ENCODE assay signal across 19 cellular contexts in genomic region chr12:57781241-57781640, GRCh38. TPM values are rescaled to one million over a fixed set of nuclear protein-coding genes. Genes with fewer than 3 reads are reported as not detected.
A peak's percentile ranks its signal among the peaks of the same experiment; 100 is the strongest.
DNase-seq lines count a peak whose midpoint lies in the region; ATAC-seq lines count a peak whose summit lies in the region.
"Had no signal": no experiment of that assay in that cellular context is flagged by ENCODE, and none has a peak within 500 bp of the region (broad histone marks: within the 10 kb centered on the region; RNA-seq: fewer than 3 reads in every experiment).

No MANE protein-coding gene starts in this region.

- H3K4me1 ChIP-seq in thymus (ENCODE audit: control insufficient read depth, insufficient read depth, low read length), result peaks cover 23% of the 10 kb centered on the region

- peak overlapping the region; percentile 77 for H3K27ac Mint-ChIP-seq in activated naive CD4-positive, alpha-beta T cell treated with anti-CD3 and anti-CD28 coated beads, Interleukin-2, amount 10 ng/mL, durations not matched to agents 7 days and 5 days
- peak overlapping the region; percentile 21 for H3K27ac Mint-ChIP-seq in activated naive CD8-positive, alpha-beta T cell treated with anti-CD3 and anti-CD28 coated beads for 36 hours
- H3K27ac Mint-ChIP-seq: HFFc6; stimulated activated memory B cell treated with anti-CD40 and anti-IgM and Interleukin-4, amounts not matched to agents 10 μg/mL and 1 μg/mL and 100 μg/mL, for 72 hours; type B pancreatic cell; WTC11 had no signal

- peaks cover 7% of the 10 kb centered on the region for H3K36me3 ChIP-seq in thymus (ENCODE audit: control insufficient read depth, insufficient read depth)

- 94% methylated on average over 3 of the region's 3 CpGs for WGBS in thymus

- H3K27me3 Mint-ChIP-seq in activated naive CD4-positive, alpha-beta T cell treated with anti-CD3 and anti-CD28 coated beads, Interleukin-2, amount 10 ng/mL, durations not matched to agents 7 days and 5 days, result no peaks in the 10 kb centered on the region
- no peaks in the 10 kb centered on the region for H3K27me3 Mint-ChIP-seq in activated naive CD8-positive, alpha-beta T cell treated with anti-CD3 and anti-CD28 coated beads for 36 hours
- H3K27me3 Mint-ChIP-seq: stimulated activated memory B cell treated with anti-CD40 and anti-IgM and Interleukin-4, amounts not matched to agents 10 μg/mL and 1 μg/mL and 100 μg/mL, for 72 hours; type B pancreatic cell had no signal

- no peaks in the 10 kb centered on the region for H3K9me3 ChIP-seq in thymus (ENCODE audit: control insufficient read depth)
- H3K9me3 ChIP-seq: esophagus squamous epithelium had no signal

- H3K36me3 Mint-ChIP-seq in activated naive CD4-positive, alpha-beta T cell treated with anti-CD3 and anti-CD28 coated beads, Interleukin-2, amount 10 ng/mL, durations not matched to agents 7 days and 5 days, result peaks cover 15% of the 10 kb centered on the region
- H3K36me3 Mint-ChIP-seq in activated naive CD8-positive, alpha-beta T cell treated with anti-CD3 and anti-CD28 coated beads for 36 hours, result peaks cover 15% of the 10 kb centered on the region

- H3K27ac ChIP-seq in thymus (ENCODE audit: low read depth), result peak overlapping the region; percentile 55
- H3K27ac ChIP-seq: coronary artery, esophagus squamous epithelium had no signal

- ATAC-seq in HG03442 (IDR thresholded peaks at IDR 0.05; ENCODE audit: unreplicated experiment), result no peak
- ATAC-seq: stimulated activated memory B cell treated with anti-CD40 and anti-IgM and Interleukin-4, amounts not matched to agents 10 μg/mL and 1 μg/mL and 100 μg/mL, for 72 hours; WTC11 had no signal

- H3K4me3 Mint-ChIP-seq in activated naive CD4-positive, alpha-beta T cell treated with anti-CD3 and anti-CD28 coated beads, Interleukin-2, amount 10 ng/mL, durations not matched to agents 7 days and 5 days, result no peak overlapping the region
- H3K4me3 Mint-ChIP-seq in activated naive CD8-positive, alpha-beta T cell treated with anti-CD3 and anti-CD28 coated beads for 36 hours, result no peak overlapping the region
- H3K4me3 Mint-ChIP-seq: HFFc6; stimulated activated memory B cell treated with anti-CD40 and anti-IgM and Interleukin-4, amounts not matched to agents 10 μg/mL and 1 μg/mL and 100 μg/mL, for 72 hours; type B pancreatic cell; WTC11 had no signal

- no peaks in the 10 kb centered on the region for H3K9me3 Mint-ChIP-seq in activated naive CD4-positive, alpha-beta T cell treated with anti-CD3 and anti-CD28 coated beads, Interleukin-2, amount 10 ng/mL, durations not matched to agents 7 days and 5 days
- H3K9me3 Mint-ChIP-seq in activated naive CD8-positive, alpha-beta T cell treated with anti-CD3 and anti-CD28 coated beads for 36 hours, result no peaks in the 10 kb centered on the region
- H3K9me3 Mint-ChIP-seq: HFFc6; stimulated activated memory B cell treated with anti-CD40 and anti-IgM and Interleukin-4, amounts not matched to agents 10 μg/mL and 1 μg/mL and 100 μg/mL, for 72 hours; type B pancreatic cell; WTC11 had no signal

- no peak overlapping the region for H3K4me3 ChIP-seq in thymus (ENCODE audit: low read length)
- H3K4me3 ChIP-seq: coronary artery, esophagus squamous epithelium had no signal

- CTCF ChIA-PET in activated naive CD4-positive, alpha-beta T cell treated with anti-CD3 and anti-CD28 coated beads, Interleukin-2, amount 10 ng/mL, durations not matched to agents 7 days and 5 days (lab: Charles Lee), result interaction anchor here (1.1 to 2.6 kb wide), 7 partner anchors 9 to 124 kb away, joined by 4 to 13 read pairs (median 7); partner anchors contain the start of genes EEF1AKMT3 and METTL1

- DNase-seq in activated naive CD4-positive, alpha-beta T cell treated with anti-CD3 and anti-CD28 coated beads, Interleukin-2, amount 10 ng/mL, durations not matched to agents 7 days and 5 days, result no peak
- DNase-seq in activated naive CD4-positive, alpha-beta T cell treated with anti-CD3 and anti-CD28 coated beads, Interleukin-2, amount 50 U/mL, for 16 hours, result no peak
- peak; percentile 24 to 82 for DNase-seq in NOMO-1 (lab: John Stamatoyannopoulos, UW; ENCODE audit: unreplicated experiment in 2 of 2)
- no peak for DNase-seq in activated naive CD8-positive, alpha-beta T cell treated with anti-CD3 and anti-CD28 coated beads for 36 hours
- DNase-seq in NCI-H524 treated with DMSO at 0.1 percent for 48 hours (lab: John Stamatoyannopoulos, UW), result no peak
- no peak for DNase-seq in ecto neural progenitor cell (ENCODE audit: low spot score)
- DNase-seq: activated T-cell treated with anti-CD3 and anti-CD28 coated beads for 4 hours, aorta, esophagus squamous epithelium, HFFc6, midbrain, NCI-H1048, SHP77 treated with DMSO at 0.1 percent for 48 hours had no signal

- no peaks in the 10 kb centered on the region for H3K27me3 ChIP-seq in thymus (ENCODE audit: control insufficient read depth, insufficient read depth)
- H3K27me3 ChIP-seq: esophagus squamous epithelium had no signal

- H3K4me1 Mint-ChIP-seq in activated naive CD4-positive, alpha-beta T cell treated with anti-CD3 and anti-CD28 coated beads, Interleukin-2, amount 10 ng/mL, durations not matched to agents 7 days and 5 days, result peaks cover 48% of the 10 kb centered on the region
- H3K4me1 Mint-ChIP-seq in activated naive CD8-positive, alpha-beta T cell treated with anti-CD3 and anti-CD28 coated beads for 36 hours, result peaks cover 23% of the 10 kb centered on the region

RNA-seq across cellular contexts. Expression of gene TSFM, which starts 1.3 kb away (rescaled TPM):
- 10 to 100 TPM; 67.7 to 74.7 TPM for total RNA-seq in activated naive CD8-positive, alpha-beta T cell treated with anti-CD3 and anti-CD28 coated beads for 36 hours
- polyA plus RNA-seq in thymus, result 28.6 TPM

RNA-seq across cellular contexts. Expression of gene EEF1AKMT3, which starts 8.8 kb away (rescaled TPM):
- 1 to 10 TPM; 3.7 to 3.9 TPM for total RNA-seq in activated naive CD8-positive, alpha-beta T cell treated with anti-CD3 and anti-CD28 coated beads for 36 hours
- 2.4 TPM for polyA plus RNA-seq in thymus

RNA-seq across cellular contexts. Expression of gene METTL1, which starts 9.3 kb away (rescaled TPM):
- total RNA-seq in activated naive CD8-positive, alpha-beta T cell treated with anti-CD3 and anti-CD28 coated beads for 36 hours, result 10 to 100 TPM; 59.6 to 60.1 TPM
- polyA plus RNA-seq in thymus, result 12.9 TPM

RNA-seq across cellular contexts. Expression of gene CYP27B1, which starts 14.4 kb away (rescaled TPM):
- 10 to 100 TPM in 1 of 2 experiments, 1 to 10 TPM in 1; 9.6 to 12.0 TPM for total RNA-seq in activated naive CD8-positive, alpha-beta T cell treated with anti-CD3 and anti-CD28 coated beads for 36 hours
- polyA plus RNA-seq in thymus, result 0.82 TPM

RNA-seq across cellular contexts. Expression of gene MARCHF9, which starts 26.3 kb away (rescaled TPM):
- 10 to 100 TPM; 18.2 to 19.2 TPM for total RNA-seq in activated naive CD8-positive, alpha-beta T cell treated with anti-CD3 and anti-CD28 coated beads for 36 hours
- 54.9 TPM for polyA plus RNA-seq in thymus

Comparison
In these comparisons a context has a peak if more than half of its experiments do, and no peak if none do; other contexts are left out.
1. DNase-seq: peak in NOMO-1 (2 of 2); none in activated naive CD4-positive, alpha-beta T cell treated with anti-CD3 and anti-CD28 coated beads, Interleukin-2, amount 10 ng/mL, durations not matched to agents 7 days and 5 days (single experiment), activated naive CD4-positive, alpha-beta T cell treated with anti-CD3 and anti-CD28 coated beads, Interleukin-2, amount 50 U/mL, for 16 hours (single experiment), activated naive CD8-positive, alpha-beta T cell treated with anti-CD3 and anti-CD28 coated beads for 36 hours (single experiment), NCI-H524 treated with DMSO at 0.1 percent for 48 hours (single experiment) and ecto neural progenitor cell (single experiment).